7 cellular contexts compared by ENCODE assay signal in genomic region chr12:131285905-131286295, GRCh38.
A peak's percentile ranks its signal among the peaks of the same experiment; 100 is the strongest.
DNase-seq lines count a peak whose midpoint lies in the region; ATAC-seq and TF ChIP-seq lines count a peak whose summit lies in the region.
"Not testable (repeated sequence)": the region's sequence is repeated elsewhere in the genome, so short reads cannot be mapped to it uniquely, and the experiment has no call there.

No MANE protein-coding gene starts in this region.

- not testable (repeated sequence) for H3K9me2 ChIP-seq in HCT116 (ENCODE audit: insufficient read depth)

- DNase-seq in HCT116 (ENCODE audit: low read depth, low spot score): not testable (repeated sequence)
- DNase-seq in activated CD8-positive, alpha-beta memory T cell treated with anti-CD3 and anti-CD28 coated beads, Interleukin-2, amount 50 U/mL, for 48 hours: peak; percentile 18
- DNase-seq in heart left ventricle: peak in 3 of 5 donors; percentile 4 to 36 (median 14)
- peak; percentile 33 for DNase-seq in lower lobe of right lung
- peak; percentile 59 for DNase-seq in posterior vena cava (ENCODE audit: low spot score)
- DNase-seq in testis: peak; percentile 7
- peak; percentile 58 for DNase-seq in upper lobe of right lung

- not testable (repeated sequence) for H3K4me1 ChIP-seq in HCT116 (ENCODE audit: control insufficient read depth in 1 of 2, insufficient read depth in 2 of 2, low read length in 2 of 2); heart left ventricle; lower lobe of right lung; testis; upper lobe of right lung

- H3K27ac ChIP-seq in HCT116 (ENCODE audit: low read depth, low read length); heart left ventricle; lower lobe of right lung; testis; upper lobe of right lung: not testable (repeated sequence)

- CTCF ChIA-PET in HCT116 (lab: Charles Lee): not testable (repeated sequence)

- H3K4me3 ChIP-seq in HCT116 (replicated peaks in 1 of 2; ENCODE audit: low read depth in 1 of 2, low read length in 2 of 2); heart left ventricle; lower lobe of right lung; testis; upper lobe of right lung: not testable (repeated sequence)

- ATAC-seq in HCT116: peak; percentile 37; the same call in 1 of the 2 replicates
- not testable (repeated sequence) for ATAC-seq in heart left ventricle, lower lobe of right lung, upper lobe of right lung

- intact Hi-C loops in HCT116 (cut with micrococcal nuclease); heart left ventricle (cut with DNase I); lower lobe of right lung (cut with DNase I); posterior vena cava (cut with DNase I); testis (cut with DNase I; ENCODE audit: low total_unique reads); upper lobe of right lung (cut with DNase I): not testable (repeated sequence)

- not testable (repeated sequence) for BruUV-seq in HCT116 (replicated peaks; lab: Mats Ljungman, UMichigan)

- not testable (repeated sequence) for H3K9me3 ChIP-seq in HCT116 (ENCODE audit: control insufficient read depth in 1 of 2, insufficient read depth in 1 of 2, low read depth in 1 of 2, low read length in 2 of 2); heart left ventricle; lower lobe of right lung; testis; upper lobe of right lung

- H4K20me1 ChIP-seq in HCT116 (ENCODE audit: insufficient read depth): not testable (repeated sequence)

- not testable (repeated sequence) for TF ChIP-seq POLR2A in HCT116 (IDR thresholded peaks at IDR 0.05; ENCODE audit: borderline replicate concordance, extremely low read depth, insufficient read depth, insufficient read length); heart left ventricle (IDR thresholded peaks at IDR 0.05); testis (IDR thresholded peaks at IDR 0.05)

- TF ChIP-seq RAD21 in HCT116 (IDR thresholded peaks at IDR 0.05; ENCODE audit: low read depth): not testable (repeated sequence)

- not testable (repeated sequence) for H2AFZ ChIP-seq in HCT116 (ENCODE audit: low read depth, low read length, poor library complexity, severe bottlenecking)

- not testable (repeated sequence) for H3K9ac ChIP-seq in HCT116 (ENCODE audit: low read length)

- POLR2A ChIA-PET in HCT116 (lab: Charles Lee): not testable (repeated sequence)

- RAD21 ChIA-PET in HCT116 (lab: Charles Lee; ENCODE audit: low non-redundant PET in 1 of 2, low total read pairs in 2 of 2, uncharacterized antibody in 2 of 2, unreplicated experiment in 2 of 2): not testable (repeated sequence)

- H3K79me2 ChIP-seq in HCT116 (ENCODE audit: insufficient read depth, low read length): not testable (repeated sequence)

- WGBS in heart left ventricle, 4 donors: 87 to 90% (median 88%) methylated on average over 8 to 17 of the region's 19 CpGs
- 70% methylated on average over 15 of the region's 19 CpGs; no CpG with 5 or more reads in 1 of the 2 donors for WGBS in testis, 2 donors

- TF ChIP-seq CTCF in HCT116 (IDR thresholded peaks at IDR 0.05 in 2 of 3, conservative IDR thresholded peaks at IDR 0.05 in 1 of 3; ENCODE audit: borderline replicate concordance in 1 of 3, insufficient read depth in 1 of 3, low read depth in 2 of 3, low read length in 2 of 3); heart left ventricle (IDR thresholded peaks at IDR 0.05); lower lobe of right lung (IDR thresholded peaks at IDR 0.05); testis (IDR thresholded peaks at IDR 0.05); upper lobe of right lung (IDR thresholded peaks at IDR 0.05): not testable (repeated sequence)

- not testable (repeated sequence) for H3K36me3 ChIP-seq in HCT116 (ENCODE audit: control insufficient read depth in 1 of 2, insufficient read depth in 2 of 2, low read length in 2 of 2); heart left ventricle; lower lobe of right lung; testis (ENCODE audit: low read depth, missing control alignments); upper lobe of right lung

- H3K4me2 ChIP-seq in HCT116 (ENCODE audit: low read length): not testable (repeated sequence)

- not testable (repeated sequence) for H3K27me3 ChIP-seq in HCT116 (ENCODE audit: insufficient read depth, low read length); heart left ventricle; lower lobe of right lung (ENCODE audit: low read depth); testis; upper lobe of right lung
